In genomic region chr12:100128509-100128908, GRCh38 we compare ENCODE assay signal across 8 cellular contexts. TPM values are rescaled to one million over a fixed set of nuclear protein-coding genes. Genes with fewer than 3 reads are reported as not detected.
DNase-seq lines count a peak whose midpoint lies in the region; ATAC-seq, FAIRE-seq and TF ChIP-seq lines count a peak whose summit lies in the region.

No MANE protein-coding gene starts in this region.

- no peak for TF ChIP-seq EP300 in A549 (IDR thresholded peaks at IDR 0.05)

- H3K4me2 ChIP-seq in A549: peak overlapping the region; percentile 54

- H3K4me1 ChIP-seq in A549: peaks cover 19% of the 10 kb centered on the region
- peaks cover 38% of the 10 kb centered on the region for H3K4me1 ChIP-seq in psoas muscle
- H3K4me1 ChIP-seq in testis: peaks cover 8% of the 10 kb centered on the region

- H3K36me3 ChIP-seq in psoas muscle (ENCODE audit: insufficient read depth in 1 of 2, low read depth in 1 of 2) (no peaks in the 10 kb centered on the region), testis (ENCODE audit: low read depth, missing control alignments) (no peaks in the 10 kb centered on the region)

- CTCF ChIA-PET in A549 (lab: Yijun Ruan, JAX): interaction anchor here (0.6 to 1.6 kb wide), 8 partner anchors 11 to 407 kb away, joined by 3 to 5 read pairs (median 4); no protein-coding TSS in a partner anchor

- peak; percentile 21; the same call in 2 of the 3 replicates for TF ChIP-seq CTCF in A549 (IDR thresholded peaks at IDR 0.05)
- TF ChIP-seq CTCF in fibroblast of pulmonary artery (IDR thresholded peaks at IDR 0.05; ENCODE audit: low read length, missing control alignments): peak; percentile 60
- TF ChIP-seq CTCF in psoas muscle (IDR thresholded peaks at IDR 0.05): peak; percentile 30
- TF ChIP-seq CTCF in testis (IDR thresholded peaks at IDR 0.05): no peak

- H3K4me3 ChIP-seq in A549 (no peak overlapping the region), fibroblast of pulmonary artery (replicated peaks; ENCODE audit: low read depth, low read length) (no peak overlapping the region), psoas muscle (no peak overlapping the region), testis (no peak overlapping the region)

- H3K27me3 ChIP-seq in psoas muscle (ENCODE audit: insufficient read depth in 3 of 3, low read length in 2 of 3): no peaks in the 10 kb centered on the region
- H3K27me3 ChIP-seq in testis: no peaks in the 10 kb centered on the region

- 20% methylated on average over 1 of the region's 1 CpG for WGBS in A549 (ENCODE audit: missing lambda C conversion rate)
- 13 to 36% (median 14%) methylated on average over 1 of the region's 1 CpG for WGBS in psoas muscle, 3 donors
- 15 to 25% methylated on average over 1 of the region's 1 CpG for WGBS in testis, 2 donors

- no peak; a peak in 1 of 5 replicates for TF ChIP-seq RAD21 in A549 (conservative IDR thresholded peaks at IDR 0.05 in 1 of 2, IDR thresholded peaks at IDR 0.05 in 1 of 2)

- H3K9me3 ChIP-seq in A549 (peaks cover 6% of the 10 kb centered on the region; the same call in 1 of the 3 replicates), psoas muscle (no peaks in the 10 kb centered on the region), testis (no peaks in the 10 kb centered on the region)

- DNase-seq in A549 (ENCODE audit: low read depth in 1 of 2, low spot score in 1 of 2) (peak; percentile 33 to 58), SIG-M5 treated with dmso at 0.1 percent for 504 hours (lab: John Stamatoyannopoulos, UW; ENCODE audit: unreplicated experiment) (peak; percentile 80), fibroblast of pulmonary artery (ENCODE audit: low read depth) (peak; percentile 70), psoas muscle (peak in 1 of 2 donors; percentile 41), globus pallidus (ENCODE audit: low spot score) (no peak), testis (no peak)

- FAIRE-seq in A549 (lab: Jason Lieb, UNC): peak; percentile 23

- intact Hi-C loops in psoas muscle (cut with DNase I) (no loop called here), testis (cut with DNase I; ENCODE audit: low total_unique reads) (no loop called here)

- ATAC-seq in A549: peak; percentile 94 to 98
- ATAC-seq in GM18868 (IDR thresholded peaks at IDR 0.05; ENCODE audit: unreplicated experiment): peak; percentile 50
- peak; percentile 65 to 87 (median 76) for ATAC-seq in psoas muscle
- no peak for ATAC-seq in GM21529 (IDR thresholded peaks at IDR 0.05; ENCODE audit: unreplicated experiment)

- H3K27ac ChIP-seq in A549 (peak overlapping the region; percentile 33; a peak in 1 of 6 replicates), psoas muscle (peak overlapping the region; percentile 38), testis (no peak overlapping the region)

- POLR2A ChIA-PET in A549 (lab: Yijun Ruan, JAX): no interaction called here

- TF ChIP-seq POLR2A in A549 (IDR thresholded peaks at IDR 0.05; ENCODE audit: low read length) (no peak), testis (IDR thresholded peaks at IDR 0.05) (no peak)

TF ChIP-seq in A549, 52 proteins besides CTCF, POLR2A, EP300 and RAD21:
- TF ChIP-seq CEBPB (IDR thresholded peaks at IDR 0.05) (peak; percentile 52 to 91; a peak in 3 of 4 replicates), EHF (CRISPR knock-in tag; IDR thresholded peaks at IDR 0.05) (no peak)
TF ChIP-seq in A549: peak in this region for 1.

RNA-seq across cellular contexts. Expression of gene BLTP3B, which starts 14.2 kb away (rescaled TPM):
- polyA plus RNA-seq in A549 (2011; rRNA removed) (30.1 and 38.8 TPM in 2 replicates), A549 (2017; fragmentation: RNase III; extraction: RNeasy Plus Mini Kit Qiagen cat#74134 plus additional on column Dnase treatment) (11.1 to 12.4 TPM (median 11.2 TPM) in 3 replicates), psoas muscle (10 to 100 TPM in 2 of 3 donors, 1 to 10 TPM in 1; 9.3 to 36.8 (median 13.9) TPM), testis (ENCODE audit: insufficient read depth, low read depth, low replicate concordance) (25.4 TPM)
- 5.9 and 6.4 TPM in 2 replicates for polyA plus RNA-seq in A549 (2012; cell fraction: cytosol; rRNA removed)
- 1.8 and 2.2 TPM in 2 replicates for polyA plus RNA-seq in A549 (2012; cell fraction: nucleus; rRNA removed)
- polyA minus RNA-seq in A549 (2011; rRNA and poly(A)+ RNA removed): 29.9 and 34.5 TPM in 2 replicates
- total RNA-seq in psoas muscle (10 to 100 TPM; 21.0 to 34.6 (median 26.9) TPM), testis (10 to 100 TPM; 29.2 to 34.9 TPM)

Comparison
In these comparisons a context has a peak if more than half of its experiments do, and no peak if none do; other contexts are left out.
1. DNase-seq: peak in A549 (2 of 2), SIG-M5 treated with dmso at 0.1 percent for 504 hours (single experiment) and fibroblast of pulmonary artery (single experiment); none in globus pallidus (single experiment) and testis (single experiment).
2. H3K27ac ChIP-seq: peak in A549 (2 of 2) and psoas muscle (single experiment); none in testis (0 of 2).
3. CTCF ChIP-seq: peak in A549 (single experiment), fibroblast of pulmonary artery (single experiment) and psoas muscle (single experiment); none in testis (0 of 3).